ENCODE assay signal across 22 cellular contexts in the genomic region with DNA sequence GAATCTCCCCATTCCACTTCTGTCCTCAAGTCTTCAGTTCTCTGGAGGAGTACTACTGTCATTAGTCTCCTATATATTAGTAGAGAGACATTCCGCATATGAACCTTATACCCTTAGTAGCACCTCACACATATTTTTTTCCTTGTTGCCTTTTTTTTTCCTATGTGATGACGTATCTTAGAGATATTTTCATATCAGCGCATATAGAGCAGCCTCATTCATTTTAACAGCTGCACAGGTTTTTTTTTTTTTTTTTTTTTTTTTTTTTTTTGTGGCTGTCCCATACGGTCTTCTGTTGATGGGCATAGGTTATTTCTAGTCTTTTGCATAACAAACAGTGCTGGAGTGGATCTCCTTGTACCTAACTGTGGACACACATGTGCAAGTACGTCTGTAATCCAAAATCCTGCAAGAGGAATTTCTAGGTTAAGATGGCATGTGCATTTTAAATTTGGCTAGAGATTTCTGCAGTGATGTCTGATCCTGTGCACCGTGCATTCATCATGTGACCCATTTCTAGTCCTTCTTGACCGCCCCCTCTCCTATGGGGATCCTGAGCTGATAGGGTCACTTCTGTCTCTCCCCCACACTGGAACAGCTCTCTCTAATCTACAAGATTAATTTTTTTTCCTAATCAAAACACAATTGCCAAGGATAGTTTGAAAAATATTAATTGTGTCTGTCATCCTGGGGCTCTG.
A peak's percentile ranks its signal among the peaks of the same experiment; 100 is the strongest.
DNase-seq lines count a peak whose midpoint lies in the region; ATAC-seq, FAIRE-seq and TF ChIP-seq lines count a peak whose summit lies in the region.
"Had no signal": no experiment of that assay in that cellular context is flagged by ENCODE, and none has a peak within 500 bp of the region (broad histone marks: within the 10 kb centered on the region; RNA-seq: fewer than 3 reads in every experiment).

No MANE protein-coding gene starts in this region.

- H3K4me3 Mint-ChIP-seq in activated B cell treated with CpG ODN at 0.5 μM for 24 hours = peak overlapping the region; percentile 29
- H3K4me3 Mint-ChIP-seq in naive thymus-derived CD4-positive, alpha-beta T cell = peak overlapping the region in 9 of 10 donors; percentile 50 to 82 (median 78)
- H3K4me3 Mint-ChIP-seq: activated naive CD4-positive, alpha-beta T cell treated with anti-CD3 and anti-CD28 coated beads, Interleukin-2, amount 10 ng/mL, durations not matched to agents 7 days and 5 days; neural crest cell had no signal

- H3K4me2 ChIP-seq in BLaER1 = peak overlapping the region; percentile 74
- H3K4me2 ChIP-seq: hepatocyte, PC-9 had no signal

- intact Hi-C loops in activated B cell treated with CpG ODN at 0.5 μM for 24 hours (cut with micrococcal nuclease) = no loop called here
- intact Hi-C loops in naive thymus-derived CD4-positive, alpha-beta T cell (cut with micrococcal nuclease) = no loop called here

- DNase-seq in GM12891 (ENCODE audit: insufficient read length, low spot score) (no peak), activated B cell treated with CpG ODN at 0.5 μM for 24 hours (no peak), NCI-H1694 treated with DMSO at 0.1 percent for 48 hours (lab: John Stamatoyannopoulos, UW) (no peak)
- no peak for DNase-seq in naive thymus-derived CD4-positive, alpha-beta T cell
- DNase-seq: activated CD4-positive, alpha-beta T cell treated with anti-CD3 and anti-CD28 coated beads, Interleukin-2, amount 50 U/mL, for 4 hours; activated naive CD4-positive, alpha-beta T cell treated with anti-CD3 and anti-CD28 coated beads, Interleukin-2, amount 10 ng/mL, durations not matched to agents 7 days and 5 days; DMS79; foreskin keratinocyte; left lung; NCI-H1105; NCI-H2081; PC-9; posterior cingulate gyrus; SHP77 treated with DMSO at 0.1 percent for 48 hours; WERI-Rb-1 had no signal

- no peak for TF ChIP-seq POLR2A in GM12891 (IDR thresholded peaks at IDR 0.05; ENCODE audit: low read depth, low read length)

- peak; percentile 5 for FAIRE-seq in GM12891 (lab: Jason Lieb, UNC)
- FAIRE-seq: astrocyte had no signal

- peaks cover 13% of the 10 kb centered on the region for H3K36me3 Mint-ChIP-seq in activated B cell treated with CpG ODN at 0.5 μM for 24 hours (ENCODE audit: low read depth)
- peaks cover 0 to 8% (median 7%) of the 10 kb centered on the region in 5 donors for H3K36me3 Mint-ChIP-seq in naive thymus-derived CD4-positive, alpha-beta T cell
- H3K36me3 Mint-ChIP-seq: mesothelial cell of epicardium had no signal

- H3K4me1 Mint-ChIP-seq in activated B cell treated with CpG ODN at 0.5 μM for 24 hours = peaks cover 91% of the 10 kb centered on the region
- H3K4me1 Mint-ChIP-seq in naive thymus-derived CD4-positive, alpha-beta T cell = peaks cover 38 to 92% (median 76%) of the 10 kb centered on the region in 7 donors

- H3K9ac ChIP-seq in BLaER1 = peak overlapping the region; percentile 20; the same call in 1 of the 2 replicates

- peak overlapping the region; percentile 58 for H3K27ac ChIP-seq in BLaER1
- no peak overlapping the region for H3K27ac ChIP-seq in naive thymus-derived CD4-positive, alpha-beta T cell (ENCODE audit: low read depth, low read length)
- H3K27ac ChIP-seq: foreskin keratinocyte, hepatocyte, left lung, PC-9, WERI-Rb-1 had no signal

- H3K4me1 ChIP-seq in BLaER1 = peaks cover 55% of the 10 kb centered on the region
- H3K4me1 ChIP-seq in naive thymus-derived CD4-positive, alpha-beta T cell (ENCODE audit: control insufficient read depth in 2 of 2, insufficient read depth in 2 of 2, low read length in 2 of 2) = peaks cover 18 to 27% of the 10 kb centered on the region in 2 donors
- H3K4me1 ChIP-seq: foreskin keratinocyte had no signal

- H3K9me3 ChIP-seq in BLaER1 = no peaks in the 10 kb centered on the region
- no peaks in the 10 kb centered on the region for H3K9me3 ChIP-seq in naive thymus-derived CD4-positive, alpha-beta T cell (ENCODE audit: control insufficient read depth in 2 of 3, low read length in 3 of 3)
- H3K9me3 ChIP-seq: left lung had no signal

- H3K9me3 Mint-ChIP-seq in activated B cell treated with CpG ODN at 0.5 μM for 24 hours = no peaks in the 10 kb centered on the region
- H3K9me3 Mint-ChIP-seq in naive thymus-derived CD4-positive, alpha-beta T cell = no peaks in the 10 kb centered on the region
- H3K9me3 Mint-ChIP-seq: activated naive CD4-positive, alpha-beta T cell treated with anti-CD3 and anti-CD28 coated beads, Interleukin-2, amount 10 ng/mL, durations not matched to agents 7 days and 5 days; mesothelial cell of epicardium; neural crest cell had no signal

- no peaks in the 10 kb centered on the region for H3K27me3 ChIP-seq in BLaER1
- H3K27me3 ChIP-seq in naive thymus-derived CD4-positive, alpha-beta T cell (ENCODE audit: control insufficient read depth in 2 of 2, insufficient read depth in 2 of 2, low read length in 2 of 2) = no peaks in the 10 kb centered on the region
- H3K27me3 ChIP-seq: foreskin keratinocyte, hepatocyte, left lung had no signal

- peak overlapping the region; percentile 77 for H3K27ac Mint-ChIP-seq in activated B cell treated with CpG ODN at 0.5 μM for 24 hours
- peak overlapping the region in 6 of 9 donors; percentile 32 to 83 (median 65) for H3K27ac Mint-ChIP-seq in naive thymus-derived CD4-positive, alpha-beta T cell

- TF ChIP-seq CTCF in activated B cell treated with CpG ODN at 0.5 μM for 24 hours (IDR thresholded peaks at IDR 0.05) = no peak

- H3K36me3 ChIP-seq in BLaER1 = no peaks in the 10 kb centered on the region
- no peaks in the 10 kb centered on the region for H3K36me3 ChIP-seq in naive thymus-derived CD4-positive, alpha-beta T cell (ENCODE audit: control insufficient read depth in 2 of 3, insufficient read depth in 3 of 3, low read length in 3 of 3)
- H3K36me3 ChIP-seq: left lung, WERI-Rb-1 had no signal

- no peaks in the 10 kb centered on the region for H3K27me3 Mint-ChIP-seq in activated B cell treated with CpG ODN at 0.5 μM for 24 hours
- no peaks in the 10 kb centered on the region for H3K27me3 Mint-ChIP-seq in naive thymus-derived CD4-positive, alpha-beta T cell
- H3K27me3 Mint-ChIP-seq: activated naive CD4-positive, alpha-beta T cell treated with anti-CD3 and anti-CD28 coated beads, Interleukin-2, amount 10 ng/mL, durations not matched to agents 7 days and 5 days had no signal

- no peak overlapping the region for H3K4me3 ChIP-seq in BLaER1
- H3K4me3 ChIP-seq in naive thymus-derived CD4-positive, alpha-beta T cell (ENCODE audit: low read length) = no peak overlapping the region
- H3K4me3 ChIP-seq: hepatocyte, left lung, PC-9 had no signal

- no peak for ATAC-seq in activated B cell treated with CpG ODN at 0.5 μM for 24 hours (ENCODE audit: low read depth)
- no peak for ATAC-seq in naive thymus-derived CD4-positive, alpha-beta T cell
- ATAC-seq in HG03045 (IDR thresholded peaks at IDR 0.05; ENCODE audit: unreplicated experiment) = no peak
- ATAC-seq in HG03571 (IDR thresholded peaks at IDR 0.05; ENCODE audit: unreplicated experiment) = no peak
- ATAC-seq: foreskin keratinocyte, left lung had no signal

- CTCF ChIA-PET in activated B cell treated with CpG ODN at 0.5 μM for 24 hours (lab: Charles Lee) = no interaction called here
- CTCF ChIA-PET in naive thymus-derived CD4-positive, alpha-beta T cell (lab: Charles Lee) = no interaction called here

- H4K20me1 ChIP-seq in BLaER1 = no peaks in the 10 kb centered on the region

- POLR2A ChIA-PET in activated B cell treated with CpG ODN at 0.5 μM for 24 hours (lab: Charles Lee) = interaction anchor here (0.6 kb wide), 1 partner anchor 55 kb away, joined by 11 read pairs; no protein-coding TSS in a partner anchor
- POLR2A ChIA-PET in naive thymus-derived CD4-positive, alpha-beta T cell (lab: Charles Lee) = interaction anchor here (1.3 kb wide), 1 partner anchor 12 kb away, joined by 4 read pairs; no protein-coding TSS in a partner anchor

TF ChIP-seq in GM12891, 5 proteins besides CTCF, POLR2A, EP300 and RAD21:
- TF ChIP-seq PAX5 (IDR thresholded peaks at IDR 0.05; ENCODE audit: insufficient read depth, low read length, severe bottlenecking) (no peak), SPI1 (IDR thresholded peaks at IDR 0.05; ENCODE audit: low read depth, low read length) (no peak), TAF1 (IDR thresholded peaks at IDR 0.05; ENCODE audit: low read depth, low read length) (no peak), POU2F2 (IDR thresholded peaks at IDR 0.05; ENCODE audit: low read depth, low read length) (no peak), POLR2AphosphoS5 (IDR thresholded peaks at IDR 0.05; ENCODE audit: low read depth, low read length) (no peak)
